In the genomic region with DNA sequence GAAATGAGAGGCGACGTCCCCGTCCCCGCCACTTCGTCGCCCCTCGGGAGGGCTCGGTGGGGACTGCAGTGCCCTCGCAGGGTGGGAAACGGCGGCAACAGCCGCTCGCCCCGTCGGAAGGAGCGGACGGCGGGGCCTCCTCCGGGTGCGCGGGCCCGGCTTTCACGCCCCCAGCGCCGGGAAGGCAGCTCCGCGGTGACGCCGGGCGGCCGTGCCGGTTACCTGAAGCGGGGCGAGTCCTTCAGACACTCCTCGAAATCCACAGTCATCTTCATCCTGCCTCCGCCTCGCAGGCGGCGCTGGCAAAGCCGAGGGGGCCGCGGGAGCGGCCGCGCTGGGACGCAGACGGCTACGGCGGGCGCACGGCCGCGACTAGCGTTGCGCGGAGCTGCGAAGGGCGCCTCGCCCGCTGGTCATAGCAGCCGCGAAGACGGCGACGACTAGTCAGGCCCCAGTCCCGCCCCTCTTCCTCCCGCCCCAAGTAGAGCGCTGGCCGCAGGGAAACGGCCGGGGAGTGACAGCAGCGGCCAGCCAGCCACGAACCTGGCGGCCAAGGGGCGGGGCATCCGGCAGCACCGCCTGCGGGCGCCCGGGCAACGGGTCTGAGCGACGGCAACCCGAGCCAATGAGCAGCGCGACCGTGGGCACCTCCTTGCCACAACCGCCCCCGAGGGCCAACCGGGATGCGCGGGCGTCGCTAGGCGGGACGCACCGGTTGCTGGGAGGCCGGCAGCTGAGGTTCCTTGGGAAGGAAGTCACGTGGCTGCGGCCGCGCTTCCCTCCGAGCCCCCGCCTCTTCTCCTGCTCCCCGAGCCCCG, we compare ENCODE assay signal across 8 cellular contexts. TPM values are rescaled to one million over a fixed set of nuclear protein-coding genes. Genes with fewer than 3 reads are reported as not detected.
DNase-seq lines count a peak whose midpoint lies in the region; ATAC-seq, FAIRE-seq and TF ChIP-seq lines count a peak whose summit lies in the region.

A gene with protein sequence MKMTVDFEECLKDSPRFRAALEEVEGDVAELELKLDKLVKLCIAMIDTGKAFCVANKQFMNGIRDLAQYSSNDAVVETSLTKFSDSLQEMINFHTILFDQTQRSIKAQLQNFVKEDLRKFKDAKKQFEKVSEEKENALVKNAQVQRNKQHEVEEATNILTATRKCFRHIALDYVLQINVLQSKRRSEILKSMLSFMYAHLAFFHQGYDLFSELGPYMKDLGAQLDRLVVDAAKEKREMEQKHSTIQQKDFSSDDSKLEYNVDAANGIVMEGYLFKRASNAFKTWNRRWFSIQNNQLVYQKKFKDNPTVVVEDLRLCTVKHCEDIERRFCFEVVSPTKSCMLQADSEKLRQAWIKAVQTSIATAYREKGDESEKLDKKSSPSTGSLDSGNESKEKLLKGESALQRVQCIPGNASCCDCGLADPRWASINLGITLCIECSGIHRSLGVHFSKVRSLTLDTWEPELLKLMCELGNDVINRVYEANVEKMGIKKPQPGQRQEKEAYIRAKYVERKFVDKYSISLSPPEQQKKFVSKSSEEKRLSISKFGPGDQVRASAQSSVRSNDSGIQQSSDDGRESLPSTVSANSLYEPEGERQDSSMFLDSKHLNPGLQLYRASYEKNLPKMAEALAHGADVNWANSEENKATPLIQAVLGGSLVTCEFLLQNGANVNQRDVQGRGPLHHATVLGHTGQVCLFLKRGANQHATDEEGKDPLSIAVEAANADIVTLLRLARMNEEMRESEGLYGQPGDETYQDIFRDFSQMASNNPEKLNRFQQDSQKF (minus strand): TSS at position 448 of the 818 bp plus-strand sequence. CDS start 173 bp downstream, at position 275.

- H3K4me1 Mint-ChIP-seq in Calu3 (ENCODE audit: low read depth, unreplicated experiment) (peaks cover 32% of the 10 kb centered on the region), mesothelial cell of epicardium (peaks cover 23% of the 10 kb centered on the region)

- H3K4me1 ChIP-seq in HUES64 (ENCODE audit: insufficient read depth, low read length) (peaks cover 24% of the 10 kb centered on the region), OCI-LY1 (ENCODE audit: insufficient read depth, low read length, severe bottlenecking) (peaks cover 54% of the 10 kb centered on the region)

- CTCF ChIA-PET in Calu3 (lab: Charles Lee): interaction anchor here (0.6 to 6.0 kb wide), 9 partner anchors 22 to 798 kb away, joined by 3 to 36 read pairs (median 4); a partner anchor contains a TSS

- H3K36me3 ChIP-seq in HUES64 (ENCODE audit: insufficient read depth, low read length) (no peaks in the 10 kb centered on the region), OCI-LY1 (ENCODE audit: insufficient read depth, low read length) (no peaks in the 10 kb centered on the region)

- intact Hi-C loops in Calu3 (cut with micrococcal nuclease; ENCODE audit: unreplicated experiment): loop anchor here (5.0 kb wide), 1 partner anchor 170 kb away; a partner anchor contains a TSS

- peaks cover 41% of the 10 kb centered on the region for H3K79me2 ChIP-seq in OCI-LY1 (ENCODE audit: insufficient read depth, low read length)

- H3K27ac Mint-ChIP-seq in Calu3 (ENCODE audit: unreplicated experiment) (peak within 1 kb of the TSS; percentile 94), mesothelial cell of epicardium (peak within 1 kb of the TSS; percentile 96)

- H3K36me3 Mint-ChIP-seq in Calu3 (ENCODE audit: insufficient read depth, unreplicated experiment) (peaks cover 30% of the 10 kb centered on the region), mesothelial cell of epicardium (no peaks in the 10 kb centered on the region)

- peak; percentile 76 for FAIRE-seq in endometrium (lab: Jason Lieb, UNC)

- H3K4me3 ChIP-seq in HUES64 (ENCODE audit: low read length) (peak within 1 kb of the TSS; percentile 76), OCI-LY1 (ENCODE audit: low read depth, low read length, poor library complexity, severe bottlenecking) (peak within 1 kb of the TSS; percentile 76)

- H3K9me3 ChIP-seq in HUES64 (ENCODE audit: insufficient read depth, low read depth, low read length) (no peaks in the 10 kb centered on the region), OCI-LY1 (ENCODE audit: low read length) (no peaks in the 10 kb centered on the region)

- H4K20me1 ChIP-seq in OCI-LY1 (ENCODE audit: insufficient read depth, low read length): no peaks in the 10 kb centered on the region

- TF ChIP-seq CTCF in Calu3 (IDR thresholded peaks at IDR 0.05; ENCODE audit: unreplicated experiment) (no peak), OCI-LY1 (IDR thresholded peaks at IDR 0.05; ENCODE audit: low read length) (no peak), mesothelial cell of epicardium (IDR thresholded peaks at IDR 0.05; ENCODE audit: unreplicated experiment) (no peak)

- H3K9me3 Mint-ChIP-seq in Calu3 (ENCODE audit: low read depth, unreplicated experiment) (no peaks in the 10 kb centered on the region), mesothelial cell of epicardium (no peaks in the 10 kb centered on the region)

- H3F3A ChIP-seq in OCI-LY1 (ENCODE audit: insufficient read depth, low read length): no peaks in the 10 kb centered on the region

- H3K4me3 Mint-ChIP-seq in Calu3 (ENCODE audit: low read depth, unreplicated experiment) (peak within 1 kb of the TSS; percentile 100), mesothelial cell of epicardium (peak within 1 kb of the TSS; percentile 87)

- peak within 1 kb of the TSS; percentile 70; the same call in 1 of the 2 replicates for H3K27ac ChIP-seq in HUES64 (ENCODE audit: low read depth, low read length)
- peak within 1 kb of the TSS; percentile 87 for H3K27ac ChIP-seq in OCI-LY1 (ENCODE audit: low read depth, low read length, poor library complexity, severe bottlenecking)

- peak within 1 kb of the TSS; percentile 79 for H3K9ac ChIP-seq in HUES64 (ENCODE audit: low read depth, low read length)
- H3K9ac ChIP-seq in OCI-LY1 (ENCODE audit: low read length): peak within 1 kb of the TSS; percentile 77

- H3K9me2 ChIP-seq in OCI-LY1 (ENCODE audit: low read depth, low read length): no peaks in the 10 kb centered on the region

- H3K4me2 ChIP-seq in OCI-LY1 (ENCODE audit: low read length): peak within 1 kb of the TSS; percentile 93

- peak; percentile 100 for DNase-seq in Calu3
- DNase-seq in activated CD8-positive, alpha-beta memory T cell treated with anti-CD3 and anti-CD28 coated beads, Interleukin-2, amount 50 U/mL, for 4 hours: peak; percentile 99
- DNase-seq in mesothelial cell of epicardium (ENCODE audit: low spot score in 2 of 2, unreplicated experiment in 2 of 2): peak; percentile 100
- DNase-seq in stimulated activated CD8-positive, alpha-beta memory T cell treated with anti-CD3 and anti-CD28 coated beads, Interleukin-15, amount 100 ng/mL, for 48 hours (ENCODE audit: low read depth in 2 of 2): peak; percentile 100

- ATAC-seq in GM21447 (IDR thresholded peaks at IDR 0.05; ENCODE audit: unreplicated experiment): peak; percentile 85

- BruUV-seq in Calu3 (replicated peaks; lab: Mats Ljungman, UMichigan): no TSS peak

- peak within 1 kb of the TSS; percentile 44 for H2AFZ ChIP-seq in OCI-LY1 (ENCODE audit: low read length)

- WGBS in HUES64: under 1% methylated on average over 106 of the region's 106 CpGs

- H3K27me3 ChIP-seq in HUES64 (ENCODE audit: insufficient read depth, low read length): no peaks in the 10 kb centered on the region
- no peaks in the 10 kb centered on the region for H3K27me3 ChIP-seq in OCI-LY1 (ENCODE audit: insufficient read depth, low read length)

- H3K27me3 Mint-ChIP-seq in Calu3 (ENCODE audit: unreplicated experiment): no peaks in the 10 kb centered on the region
- no peaks in the 10 kb centered on the region for H3K27me3 Mint-ChIP-seq in mesothelial cell of epicardium (ENCODE audit: low read depth)

RNA-seq across cellular contexts. Expression of the gene that starts here (rescaled TPM):
- 74.0 TPM in 2 replicates for total RNA-seq in Calu3 (2022)
- polyA plus RNA-seq in HUES64 (2013, experiment 1 of 2): 16.4 TPM
- polyA plus RNA-seq in HUES64 (2013, experiment 2 of 2): 20.5 TPM
- total RNA-seq in mesothelial cell of epicardium: 43.6 to 49.7 TPM (median 47.5 TPM) in 3 replicates

Comparison
In these comparisons a context has a peak if more than half of its experiments do, and no peak if none do; other contexts are left out.
1. Peak in every context shown above with its lines: DNase-seq, ATAC-seq, H3K4me3 ChIP-seq and H3K27ac ChIP-seq.